Comparison of ENCODE assay signal across 8 cellular contexts in the genomic region with DNA sequence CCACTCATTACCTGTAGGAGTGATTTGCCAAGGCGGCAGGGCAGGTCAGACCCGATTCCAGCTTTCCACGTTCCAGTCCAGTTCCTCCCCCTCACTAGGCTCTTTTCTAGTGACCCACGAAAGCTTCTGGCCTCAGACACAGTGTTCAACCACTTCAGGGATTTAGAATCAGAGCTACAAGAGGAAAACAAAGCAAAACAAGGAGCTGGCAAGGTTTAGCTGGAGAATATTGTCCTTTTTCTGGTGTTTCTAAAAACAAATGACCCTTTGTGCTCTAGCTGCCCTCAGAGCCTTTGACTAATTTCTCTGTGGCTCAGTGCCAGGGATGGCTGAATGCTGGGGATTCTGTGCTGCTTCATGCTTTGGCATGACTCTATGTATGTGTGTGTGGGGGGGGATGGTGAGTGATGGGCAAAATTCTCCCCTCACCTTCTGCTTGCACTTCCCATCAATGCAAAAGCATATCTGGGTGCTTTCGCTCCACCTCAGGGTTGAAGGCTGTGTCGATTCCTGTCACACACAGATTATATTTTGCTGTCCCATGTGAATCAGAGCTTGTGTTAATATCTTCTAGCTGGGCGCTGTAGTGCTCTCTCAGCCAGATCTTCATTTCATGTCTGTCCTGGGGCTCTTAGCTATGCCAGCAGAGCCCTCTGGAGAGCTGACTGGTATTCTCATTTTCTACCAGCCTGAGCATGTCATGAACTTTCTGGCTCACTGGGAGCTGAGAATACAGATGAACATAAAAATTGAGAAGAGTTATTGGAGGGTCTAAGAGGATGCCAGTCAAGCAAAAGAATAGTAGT. TPM values are rescaled to one million over a fixed set of nuclear protein-coding genes. Genes with fewer than 3 reads are reported as not detected.
A peak's percentile ranks its signal among the peaks of the same experiment; 100 is the strongest.
DNase-seq lines count a peak whose midpoint lies in the region; ATAC-seq and TF ChIP-seq lines count a peak whose summit lies in the region.

No MANE protein-coding gene starts in this region.

- H3K4me3 ChIP-seq in thyroid gland (replicated peaks in 1 of 3) = no peak overlapping the region

- peaks cover 43% of the 10 kb centered on the region for H3K4me1 Mint-ChIP-seq in mesothelial cell of epicardium

- H3K27me3 ChIP-seq in thyroid gland = no peaks in the 10 kb centered on the region

- no peak overlapping the region for H3K4me3 Mint-ChIP-seq in mesothelial cell of epicardium

- DNase-seq in NCI-H226 (peak; percentile 33), epidermal melanocyte (ENCODE audit: insufficient read length, low spot score) (peak; percentile 41), mesothelial cell of epicardium (ENCODE audit: low spot score in 2 of 2, unreplicated experiment in 2 of 2) (no peak), thyroid gland (peak; percentile 82), Kasumi-1 (lab: John Stamatoyannopoulos, UW) (no peak), OCI-M2 (lab: John Stamatoyannopoulos, UW; ENCODE audit: unreplicated experiment) (no peak)

- TF ChIP-seq POLR2A in thyroid gland (IDR thresholded peaks at IDR 0.05) = peak in 1 of 2 donors; percentile 16

- H3K27me3 Mint-ChIP-seq in mesothelial cell of epicardium (ENCODE audit: low read depth) = no peaks in the 10 kb centered on the region

- intact Hi-C loops in thyroid gland (cut with DNase I) = loop anchor here (10.0 kb wide), 1 partner anchor 243 kb away; no protein-coding TSS in a partner anchor

- TF ChIP-seq CTCF in mesothelial cell of epicardium (IDR thresholded peaks at IDR 0.05; ENCODE audit: unreplicated experiment) (no peak), thyroid gland (IDR thresholded peaks at IDR 0.05) (peak in 1 of 6 experiments; percentile 4)

- no peaks in the 10 kb centered on the region for H3K36me3 Mint-ChIP-seq in mesothelial cell of epicardium

- peaks cover 29 to 42% of the 10 kb centered on the region in 2 donors for H3K4me1 ChIP-seq in thyroid gland

- peak overlapping the region; percentile 86 to 93 (median 88) for H3K27ac ChIP-seq in thyroid gland

- no peaks in the 10 kb centered on the region for H3K9me3 ChIP-seq in thyroid gland

- H3K36me3 ChIP-seq in thyroid gland = no peaks in the 10 kb centered on the region

- peak overlapping the region; percentile 20 for H3K27ac Mint-ChIP-seq in mesothelial cell of epicardium

- ATAC-seq in GM21825 (IDR thresholded peaks at IDR 0.05; ENCODE audit: unreplicated experiment) = no peak
- ATAC-seq in HG03159 (IDR thresholded peaks at IDR 0.05; ENCODE audit: unreplicated experiment) = no peak

- H3K9me3 Mint-ChIP-seq in mesothelial cell of epicardium = peaks cover 3% of the 10 kb centered on the region

- 11 to 22% methylated on average over 7 of the region's 7 CpGs for whole genome bisulfite sequencing in thyroid gland, 2 donors

RNA-seq across cellular contexts. Expression of a gene that starts 19.3 kb away (rescaled TPM):
- total RNA-seq in mesothelial cell of epicardium (25.5 to 28.6 TPM (median 27.4 TPM) in 3 replicates), thyroid gland (10 to 100 TPM; 42.1 to 78.3 (median 61.7) TPM)

Comparison
In these comparisons a context has a peak if more than half of its experiments do, and no peak if none do; other contexts are left out.
1. DNase-seq: peak in NCI-H226 (single experiment), epidermal melanocyte (single experiment) and thyroid gland (2 of 2); none in mesothelial cell of epicardium (0 of 2), Kasumi-1 (0 of 2) and OCI-M2 (single experiment).